ENCODE assay signal across 7 cellular contexts in genomic region chr11:75094382-75094781, GRCh38. TPM values are rescaled to one million over a fixed set of nuclear protein-coding genes. Genes with fewer than 3 reads are reported as not detected.
"Had no signal": no experiment of that assay in that cellular context is flagged by ENCODE, and none has a peak within 500 bp of the region (broad histone marks: within the 10 kb centered on the region; RNA-seq: fewer than 3 reads in every experiment).

No MANE protein-coding gene starts in this region.

RNA-seq across cellular contexts. Expression of gene OR2AT4, which starts 2.3 kb away (rescaled TPM):
- total RNA-seq: GM23248, GM23338, H1, H4, H7, H9, HFFc6 had no signal
- polyA plus RNA-seq: GM23248, GM23338, H1 had no signal

RNA-seq across cellular contexts. Expression of gene SLCO2B1, which starts 56.5 kb away (rescaled TPM):
- total RNA-seq: GM23248, GM23338, H1, H4, H9, HFFc6 had no signal
- polyA plus RNA-seq: GM23248, GM23338 had no signal
